16 cellular contexts compared by ENCODE assay signal in genomic region chr9:87524061-87524460, GRCh38. TPM values are rescaled to one million over a fixed set of nuclear protein-coding genes. Genes with fewer than 3 reads are reported as not detected.
DNase-seq lines count a peak whose midpoint lies in the region; ATAC-seq and TF ChIP-seq lines count a peak whose summit lies in the region.
"Had no signal": no experiment of that assay in that cellular context is flagged by ENCODE, and none has a peak within 500 bp of the region (broad histone marks: within the 10 kb centered on the region; RNA-seq: fewer than 3 reads in every experiment).

No MANE protein-coding gene starts in this region.

- ATAC-seq in stimulated activated naive CD8-positive, alpha-beta T cell treated with anti-CD3 and anti-CD28 coated beads, Interleukin-15, amount 100 ng/mL, for 72 hours: no peak
- ATAC-seq: K562 had no signal

- no peak overlapping the region for H2BK12ac ChIP-seq in neuronal stem cell (ENCODE audit: low read length)

- WGBS in neuronal stem cell (ENCODE audit: extremely low coverage in 2 of 2, insufficient read length in 2 of 2, insufficient replicate concordance in 1 of 2), 2 donors: no CpG with 5 or more reads among the region's 5 CpGs
- 89 to 97% methylated on average over 5 of the region's 5 CpGs for WGBS in sigmoid colon, 2 donors

- H2BK5ac ChIP-seq in neuronal stem cell (ENCODE audit: low read length): no peak overlapping the region

- H3K4me1 Mint-ChIP-seq in dendritic cell treated with granulocyte-macrophage colony-stimulating factor and Interleukin-4, amounts not matched to agents 40 ng/mL and 50 ng/mL, for 4 days (ENCODE audit: low read depth): peaks cover 69% of the 10 kb centered on the region
- no peaks in the 10 kb centered on the region for H3K4me1 Mint-ChIP-seq in stimulated activated naive CD8-positive, alpha-beta T cell treated with anti-CD3 and anti-CD28 coated beads, Interleukin-15, amount 100 ng/mL, for 72 hours
- H3K4me1 Mint-ChIP-seq: CD8-positive, alpha-beta memory T cell had no signal

- H3K4ac ChIP-seq in neuronal stem cell (ENCODE audit: low read length): no peak overlapping the region

- no peak overlapping the region for H3K4me3 Mint-ChIP-seq in dendritic cell treated with granulocyte-macrophage colony-stimulating factor and Interleukin-4, amounts not matched to agents 40 ng/mL and 50 ng/mL, for 4 days
- no peak overlapping the region for H3K4me3 Mint-ChIP-seq in stimulated activated naive CD8-positive, alpha-beta T cell treated with anti-CD3 and anti-CD28 coated beads, Interleukin-15, amount 100 ng/mL, for 72 hours
- H3K4me3 Mint-ChIP-seq: CD4-positive, CD25-positive, alpha-beta regulatory T cell; CD8-positive, alpha-beta memory T cell had no signal

- H3K4me3 ChIP-seq in HUES6 (ENCODE audit: low read depth, low read length): no peak overlapping the region
- H3K4me3 ChIP-seq in neuronal stem cell (ENCODE audit: low read length in 2 of 2): peak overlapping the region in 1 of 2 donors; percentile 67
- no peak overlapping the region for H3K4me3 ChIP-seq in sigmoid colon
- H3K4me3 ChIP-seq in effector memory CD4-positive, alpha-beta T cell (ENCODE audit: insufficient read depth, low read depth, low read length, poor library complexity, severe bottlenecking): no peak overlapping the region
- H3K4me3 ChIP-seq: HAP-1, K562 had no signal

- peaks cover 4% of the 10 kb centered on the region for H3K79me1 ChIP-seq in neuronal stem cell (ENCODE audit: low read depth, low read length)

- H2AK5ac ChIP-seq in neuronal stem cell (ENCODE audit: low read depth, low read length): no peak overlapping the region

- peaks cover 85% of the 10 kb centered on the region for H3K36me3 Mint-ChIP-seq in dendritic cell treated with granulocyte-macrophage colony-stimulating factor and Interleukin-4, amounts not matched to agents 40 ng/mL and 50 ng/mL, for 4 days (ENCODE audit: low read depth)
- H3K36me3 Mint-ChIP-seq: CD4-positive, CD25-positive, alpha-beta regulatory T cell; CD8-positive, alpha-beta memory T cell had no signal

- H3K27ac Mint-ChIP-seq in dendritic cell treated with granulocyte-macrophage colony-stimulating factor and Interleukin-4, amounts not matched to agents 40 ng/mL and 50 ng/mL, for 4 days: peak overlapping the region; percentile 51
- H3K27ac Mint-ChIP-seq in stimulated activated naive CD8-positive, alpha-beta T cell treated with anti-CD3 and anti-CD28 coated beads, Interleukin-15, amount 100 ng/mL, for 72 hours: no peak overlapping the region
- H3K27ac Mint-ChIP-seq: CD4-positive, CD25-positive, alpha-beta regulatory T cell; CD8-positive, alpha-beta memory T cell had no signal

- peaks cover 30% of the 10 kb centered on the region for H3K4me1 ChIP-seq in HUES6 (ENCODE audit: control insufficient read depth, insufficient read depth, low read length)
- peaks cover 0 to 5% of the 10 kb centered on the region in 2 donors for H3K4me1 ChIP-seq in neuronal stem cell (ENCODE audit: control insufficient read depth in 2 of 2, insufficient read depth in 1 of 2, low read depth in 1 of 2, low read length in 2 of 2)
- peaks cover 0 to 65% (median 50%) of the 10 kb centered on the region in 4 donors for H3K4me1 ChIP-seq in sigmoid colon
- no peaks in the 10 kb centered on the region for H3K4me1 ChIP-seq in effector memory CD4-positive, alpha-beta T cell (ENCODE audit: control insufficient read depth, insufficient read depth, low read length, poor library complexity, severe bottlenecking)
- H3K4me1 ChIP-seq: BE2C, Caco-2, HAP-1 had no signal

- H3K27me3 Mint-ChIP-seq in dendritic cell treated with granulocyte-macrophage colony-stimulating factor and Interleukin-4, amounts not matched to agents 40 ng/mL and 50 ng/mL, for 4 days: no peaks in the 10 kb centered on the region
- H3K27me3 Mint-ChIP-seq in stimulated activated naive CD8-positive, alpha-beta T cell treated with anti-CD3 and anti-CD28 coated beads, Interleukin-15, amount 100 ng/mL, for 72 hours: peaks cover 7% of the 10 kb centered on the region
- H3K27me3 Mint-ChIP-seq: CD4-positive, CD25-positive, alpha-beta regulatory T cell had no signal

- DNase-seq in neuronal stem cell (ENCODE audit: low spot score) (no peak), sigmoid colon (no peak), NCI-H2171 treated with DMSO at 0.1 percent for 48 hours (lab: John Stamatoyannopoulos, UW) (no peak)
- no peak for DNase-seq in stimulated activated CD4-positive, alpha-beta T cell treated with anti-CD3 and anti-CD28 coated beads, Interleukin-4, amount 100 ng/mL, for 4 hours
- no peak for DNase-seq in effector memory CD4-positive, alpha-beta T cell
- no peak for DNase-seq in stimulated activated naive CD8-positive, alpha-beta T cell treated with anti-CD3 and anti-CD28 coated beads, Interleukin-15, amount 100 ng/mL, for 72 hours
- DNase-seq: ACHN; BE2C; C1 segment of cervical spinal cord; Caco-2; CD4-positive, CD25-positive, alpha-beta regulatory T cell; CD8-positive, alpha-beta memory T cell had no signal

- H4K91ac ChIP-seq in neuronal stem cell (ENCODE audit: low read depth, low read length, poor library complexity): no peak overlapping the region

- no peak overlapping the region for H2AFZ ChIP-seq in neuronal stem cell (ENCODE audit: low read length)

- TF ChIP-seq EP300 in sigmoid colon (IDR thresholded peaks at IDR 0.05): no peak

- intact Hi-C loops in dendritic cell treated with granulocyte-macrophage colony-stimulating factor and Interleukin-4, amounts not matched to agents 40 ng/mL and 50 ng/mL, for 4 days (cut with micrococcal nuclease): no loop called here
- intact Hi-C loops in sigmoid colon (cut with DNase I): no loop called here

- H2BK120ac ChIP-seq in neuronal stem cell (ENCODE audit: low read depth, low read length): no peak overlapping the region

- H3K14ac ChIP-seq in neuronal stem cell (ENCODE audit: low read length): no peak overlapping the region

- H3K27me3 ChIP-seq in HUES6 (ENCODE audit: control insufficient read depth, insufficient read depth, low read length) (no peaks in the 10 kb centered on the region), neuronal stem cell (ENCODE audit: control insufficient read depth in 3 of 3, insufficient read depth in 3 of 3, low read depth in 1 of 3, low read length in 3 of 3) (no peaks in the 10 kb centered on the region), sigmoid colon (no peaks in the 10 kb centered on the region)
- no peaks in the 10 kb centered on the region for H3K27me3 ChIP-seq in effector memory CD4-positive, alpha-beta T cell (replicated peaks; ENCODE audit: control insufficient read depth, insufficient read depth, low read length, poor library complexity, severe bottlenecking)
- H3K27me3 ChIP-seq: BE2C had no signal

- no peak for TF ChIP-seq POLR2A in sigmoid colon (IDR thresholded peaks at IDR 0.05)

- TF ChIP-seq CTCF in sigmoid colon (IDR thresholded peaks at IDR 0.05): no peak

- no peak overlapping the region for H3K23ac ChIP-seq in neuronal stem cell (ENCODE audit: low read depth, low read length, poor library complexity)

- H3K18ac ChIP-seq in neuronal stem cell (ENCODE audit: low read length): peak overlapping the region; percentile 7

- H3K27ac ChIP-seq in HUES6 (ENCODE audit: low read depth, low read length): peak overlapping the region; percentile 7; the same call in 1 of the 2 replicates
- H3K27ac ChIP-seq in neuronal stem cell (replicated peaks; ENCODE audit: low read length): no peak overlapping the region
- H3K27ac ChIP-seq in sigmoid colon: peak overlapping the region in 3 of 4 donors; percentile 23 to 60 (median 51)
- no peak overlapping the region for H3K27ac ChIP-seq in effector memory CD4-positive, alpha-beta T cell (ENCODE audit: insufficient read depth, low read length, poor library complexity, severe bottlenecking)

- H3K9me3 Mint-ChIP-seq in dendritic cell treated with granulocyte-macrophage colony-stimulating factor and Interleukin-4, amounts not matched to agents 40 ng/mL and 50 ng/mL, for 4 days: no peaks in the 10 kb centered on the region
- H3K9me3 Mint-ChIP-seq in stimulated activated naive CD8-positive, alpha-beta T cell treated with anti-CD3 and anti-CD28 coated beads, Interleukin-15, amount 100 ng/mL, for 72 hours: no peaks in the 10 kb centered on the region
- H3K9me3 Mint-ChIP-seq: CD4-positive, CD25-positive, alpha-beta regulatory T cell had no signal

- H4K8ac ChIP-seq in neuronal stem cell (ENCODE audit: low read depth, low read length): no peak overlapping the region

- no peak overlapping the region for H2BK15ac ChIP-seq in neuronal stem cell (ENCODE audit: low read length)

- peaks cover 8% of the 10 kb centered on the region for H3K36me3 ChIP-seq in HUES6 (ENCODE audit: control insufficient read depth, insufficient read depth, low read length)
- peaks cover 2 to 17% of the 10 kb centered on the region in 2 donors for H3K36me3 ChIP-seq in neuronal stem cell (replicated peaks in 1 of 2; ENCODE audit: control insufficient read depth in 2 of 2, insufficient read depth in 2 of 2, low read length in 2 of 2)
- H3K36me3 ChIP-seq in sigmoid colon: no peaks in the 10 kb centered on the region
- no peaks in the 10 kb centered on the region for H3K36me3 ChIP-seq in effector memory CD4-positive, alpha-beta T cell (ENCODE audit: control insufficient read depth, insufficient read depth, low read length)
- H3K36me3 ChIP-seq: BE2C, HAP-1 had no signal

- no peak overlapping the region for H3K9ac ChIP-seq in HUES6 (ENCODE audit: low read length)
- H3K9ac ChIP-seq in neuronal stem cell (ENCODE audit: low read depth, low read length, poor library complexity): no peak overlapping the region

- no peak overlapping the region for H3K4me2 ChIP-seq in neuronal stem cell (ENCODE audit: insufficient read depth, low read length, poor library complexity, severe bottlenecking)

- H3K9me3 ChIP-seq in HUES6 (ENCODE audit: control insufficient read depth, insufficient read depth, low read depth, low read length) (no peaks in the 10 kb centered on the region), neuronal stem cell (replicated peaks in 1 of 2; ENCODE audit: control insufficient read depth in 2 of 2, insufficient read depth in 1 of 2, low read depth in 1 of 2, low read length in 2 of 2) (peaks cover 0 to 8% of the 10 kb centered on the region in 2 donors), sigmoid colon (no peaks in the 10 kb centered on the region)
- H3K9me3 ChIP-seq in effector memory CD4-positive, alpha-beta T cell (ENCODE audit: control insufficient read depth, low read length): no peaks in the 10 kb centered on the region
- H3K9me3 ChIP-seq: BE2C, Caco-2, HAP-1 had no signal

RNA-seq across cellular contexts. Expression of gene DAPK1, which starts 26.4 kb away (rescaled TPM):
- polyA plus RNA-seq in neuronal stem cell (2013, experiment 1 of 2): 19.4 TPM
- 18.9 TPM for polyA plus RNA-seq in neuronal stem cell (2013, experiment 2 of 2)
- total RNA-seq in sigmoid colon: 10 to 100 TPM; 78.1 to 92.5 (median 84.4) TPM
- polyA plus RNA-seq in sigmoid colon: 1 to 10 TPM; 4.8 to 7.1 (median 5.5) TPM
- polyA plus RNA-seq: CD8-positive, alpha-beta memory T cell had no signal

Comparison
In these comparisons a context has a peak if more than half of its experiments do, and no peak if none do; other contexts are left out.
1. H3K27ac ChIP-seq: peak in HUES6 (single experiment) and sigmoid colon (3 of 4); none in neuronal stem cell (single experiment) and effector memory CD4-positive, alpha-beta T cell (single experiment).